In genomic region chr11:41177791-41178190, GRCh38 we compare ENCODE assay signal across 26 cellular contexts.
"Had no signal": no experiment of that assay in that cellular context is flagged by ENCODE, and none has a peak within 500 bp of the region (broad histone marks: within the 10 kb centered on the region; RNA-seq: fewer than 3 reads in every experiment).

No MANE protein-coding gene starts in this region.

- H3K4me3 ChIP-seq: colonic mucosa, esophagus muscularis mucosa, gastroesophageal sphincter, heart right ventricle, left lung, neural progenitor cell, prostate gland, right atrium auricular region, smooth muscle cell, stomach, thyroid gland had no signal

- H3K4me1 ChIP-seq: colonic mucosa, esophagus muscularis mucosa, foreskin keratinocyte, gastroesophageal sphincter, heart right ventricle, left lung, neural progenitor cell, prostate gland, right atrium auricular region, stomach, thyroid gland had no signal

- H3K9ac ChIP-seq: neural progenitor cell had no signal

- DNase-seq: colonic mucosa; effector CD8-positive, alpha-beta T cell; foreskin keratinocyte; glutamatergic neuron; heart right ventricle; hippocampal formation; left cardiac atrium; left lung; mesendoderm; midbrain; naive thymus-derived CD4-positive, alpha-beta T cell; stimulated activated CD4-positive, alpha-beta T cell treated with anti-CD3 and anti-CD28 coated beads, Interleukin-12 subunit alpha, Interleukin-12 subunit beta, amount 100 ng/mL, for 4 hours; stimulated activated CD4-positive, alpha-beta T cell treated with anti-CD3 and anti-CD28 coated beads, Interleukin-2, amount 100 ng/mL, for 24 hours; stimulated activated CD4-positive, alpha-beta T cell treated with anti-CD3 and anti-CD28 coated beads, Interleukin-4, amount 100 ng/mL, for 24 hours; stimulated activated naive CD4-positive, alpha-beta T cell treated with Interleukin-2 at 50 U/mL for 16 hours; stomach; thyroid gland; trophoblast cell had no signal

- H3K9me3 ChIP-seq: colonic mucosa, esophagus muscularis mucosa, gastroesophageal sphincter, heart right ventricle, left lung, prostate gland, right atrium auricular region, thyroid gland had no signal

- H3K36me3 ChIP-seq: colonic mucosa, esophagus muscularis mucosa, gastroesophageal sphincter, heart right ventricle, left lung, neural progenitor cell, prostate gland, right atrium auricular region, stomach, thyroid gland had no signal

- H2AFZ ChIP-seq: neural progenitor cell had no signal

- H3K4me2 ChIP-seq: neural progenitor cell, smooth muscle cell had no signal

- H3K27me3 ChIP-seq: colonic mucosa, esophagus muscularis mucosa, foreskin keratinocyte, gastroesophageal sphincter, heart right ventricle, left lung, neural progenitor cell, right atrium auricular region, stomach, thyroid gland had no signal

- H3K27ac ChIP-seq: colonic mucosa, esophagus muscularis mucosa, foreskin keratinocyte, gastroesophageal sphincter, heart right ventricle, left lung, neural progenitor cell, prostate gland, right atrium auricular region, stomach, thyroid gland had no signal

- ATAC-seq: foreskin keratinocyte; gastroesophageal sphincter; heart right ventricle; left cardiac atrium; left lung; naive thymus-derived CD4-positive, alpha-beta T cell; sciatic nerve; stimulated activated effector memory CD8-positive, alpha-beta T cell treated with anti-CD3 and anti-CD28 coated beads, Interleukin-12 subunit alpha, Interleukin-12 subunit beta, amount 100 ng/mL, for 72 hours had no signal
